8 cellular contexts compared by ENCODE assay signal in genomic region chr14:80987235-80988032, GRCh38. TPM values are rescaled to one million over a fixed set of nuclear protein-coding genes. Genes with fewer than 3 reads are reported as not detected.
A peak's percentile ranks its signal among the peaks of the same experiment; 100 is the strongest.
DNase-seq lines count a peak whose midpoint lies in the region; ATAC-seq and TF ChIP-seq lines count a peak whose summit lies in the region.

No MANE protein-coding gene starts in this region.

- peak; percentile 63 for DNase-seq in AG08396 (ENCODE audit: low spot score)
- DNase-seq in NCI-H526 (lab: John Stamatoyannopoulos, UW): peak; percentile 33 to 83
- peak; percentile 11 to 26 for DNase-seq in activated CD8-positive, alpha-beta memory T cell treated with anti-CD3 and anti-CD28 coated beads for 1 hour (ENCODE audit: extremely low read depth in 1 of 2, low read depth in 1 of 2)
- DNase-seq in endothelial cell (ENCODE audit: low spot score): peak; percentile 64
- DNase-seq in myocyte (ENCODE audit: low read depth): peak; percentile 79

- H3K4me3 Mint-ChIP-seq in endothelial cell (ENCODE audit: unreplicated experiment): no peak overlapping the region
- H3K4me3 Mint-ChIP-seq in stimulated activated memory B cell treated with anti-CD40 and anti-IgM and Interleukin-4, amounts not matched to agents 10 μg/mL and 1 μg/mL and 100 μg/mL, for 72 hours: no peak overlapping the region

- H3K9me3 Mint-ChIP-seq in endothelial cell (ENCODE audit: unreplicated experiment): no peaks in the 10 kb centered on the region
- no peaks in the 10 kb centered on the region for H3K9me3 Mint-ChIP-seq in stimulated activated memory B cell treated with anti-CD40 and anti-IgM and Interleukin-4, amounts not matched to agents 10 μg/mL and 1 μg/mL and 100 μg/mL, for 72 hours

- ATAC-seq in GM18519 (IDR thresholded peaks at IDR 0.05; ENCODE audit: low FRiP score, unreplicated experiment): peak; percentile 58
- ATAC-seq in HG03439 (IDR thresholded peaks at IDR 0.05; ENCODE audit: unreplicated experiment): peak; percentile 74
- peak; percentile 68 for ATAC-seq in stimulated activated memory B cell treated with anti-CD40 and anti-IgM and Interleukin-4, amounts not matched to agents 10 μg/mL and 1 μg/mL and 100 μg/mL, for 72 hours

- H3K27me3 Mint-ChIP-seq in endothelial cell (ENCODE audit: unreplicated experiment): no peaks in the 10 kb centered on the region
- H3K27me3 Mint-ChIP-seq in stimulated activated memory B cell treated with anti-CD40 and anti-IgM and Interleukin-4, amounts not matched to agents 10 μg/mL and 1 μg/mL and 100 μg/mL, for 72 hours: peaks cover under 1% of the 10 kb centered on the region

- no peaks in the 10 kb centered on the region for H3K36me3 Mint-ChIP-seq in endothelial cell (ENCODE audit: low read depth, unreplicated experiment)
- H3K36me3 Mint-ChIP-seq in stimulated activated memory B cell treated with anti-CD40 and anti-IgM and Interleukin-4, amounts not matched to agents 10 μg/mL and 1 μg/mL and 100 μg/mL, for 72 hours: no peaks in the 10 kb centered on the region

- H3K27ac Mint-ChIP-seq in endothelial cell (ENCODE audit: unreplicated experiment): no peak overlapping the region
- no peak overlapping the region for H3K27ac Mint-ChIP-seq in stimulated activated memory B cell treated with anti-CD40 and anti-IgM and Interleukin-4, amounts not matched to agents 10 μg/mL and 1 μg/mL and 100 μg/mL, for 72 hours

- TF ChIP-seq CTCF in endothelial cell (IDR thresholded peaks at IDR 0.05; ENCODE audit: unreplicated experiment): peak; percentile 80

- H3K4me1 Mint-ChIP-seq in endothelial cell (ENCODE audit: unreplicated experiment): no peaks in the 10 kb centered on the region
- no peaks in the 10 kb centered on the region for H3K4me1 Mint-ChIP-seq in stimulated activated memory B cell treated with anti-CD40 and anti-IgM and Interleukin-4, amounts not matched to agents 10 μg/mL and 1 μg/mL and 100 μg/mL, for 72 hours

RNA-seq across cellular contexts. Expression of gene TSHR, which starts 32.0 kb away (rescaled TPM):
- total RNA-seq in endothelial cell (ENCODE audit: unreplicated experiment) (not detected), myocyte (not detected in 2 replicates)
- 0.09 TPM for polyA plus RNA-seq in myocyte (2012)

RNA-seq across cellular contexts. Expression of gene CEP128, which starts 45.9 kb away (rescaled TPM):
- total RNA-seq in endothelial cell (ENCODE audit: unreplicated experiment): 10.4 TPM
- total RNA-seq in myocyte: 2.4 and 2.5 TPM in 2 replicates
- 0.59 TPM for polyA plus RNA-seq in myocyte (2012)

Comparison
In these comparisons a context has a peak if more than half of its experiments do, and no peak if none do; other contexts are left out.
1. Peak in every context shown above with its lines: DNase-seq and ATAC-seq.
2. DNase-seq: peak in every context shown above with its lines; median percentile 79 in myocyte; 64 in endothelial cell; 63 in AG08396; 58 in NCI-H526; 18 in activated CD8-positive, alpha-beta memory T cell treated with anti-CD3 and anti-CD28 coated beads for 1 hour.